In the genomic region with DNA sequence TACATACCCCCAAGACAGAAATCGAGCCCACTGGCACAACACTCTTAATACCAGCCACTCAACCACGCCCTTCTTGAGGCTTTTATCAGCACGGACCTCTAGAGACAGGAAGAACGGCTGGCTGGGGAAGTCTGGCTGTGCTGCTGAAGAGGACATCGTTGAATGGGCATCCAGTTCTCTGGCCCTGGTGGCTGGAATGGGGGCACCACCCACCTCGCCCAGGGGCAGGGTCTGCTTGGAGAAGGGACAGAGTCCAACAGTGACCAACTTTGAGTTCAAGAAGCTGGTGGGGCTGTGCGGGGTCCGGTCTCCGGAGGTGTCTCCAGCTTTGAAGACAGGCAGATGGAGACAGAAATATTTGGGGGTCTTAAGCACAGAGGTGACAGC, we compare ENCODE assay signal across 1 cellular context.
TF ChIP-seq lines count a peak whose summit lies in the region.

No MANE protein-coding gene starts in this region.

TF ChIP-seq in GM12891, 5 proteins besides CTCF, POLR2A, EP300 and RAD21 (continued from another document):
- TF ChIP-seq SPI1 (IDR thresholded peaks at IDR 0.05; ENCODE audit: low read depth, low read length): no peak
